In the genomic region with DNA sequence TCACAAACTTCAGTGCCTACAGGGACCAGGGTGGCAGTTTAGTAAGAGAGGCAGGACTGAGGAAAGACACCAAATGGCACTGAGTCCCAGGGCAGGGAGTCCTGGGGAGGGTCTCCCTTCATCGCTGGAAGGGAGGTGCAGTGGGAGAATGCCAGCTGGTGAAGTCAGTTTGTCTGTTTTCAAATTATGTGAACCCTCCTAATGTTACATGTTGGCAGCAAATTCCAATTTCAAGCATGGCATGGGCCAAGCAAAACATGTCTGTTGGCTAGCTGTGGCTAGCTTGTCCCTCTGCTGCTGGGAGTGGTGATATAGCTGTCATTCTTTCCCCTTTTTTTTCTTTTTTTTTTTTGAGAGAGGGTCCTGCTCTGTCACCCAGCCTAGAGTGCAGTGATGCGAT, we compare ENCODE assay signal across 17 cellular contexts. TPM values are rescaled to one million over a fixed set of nuclear protein-coding genes. Genes with fewer than 3 reads are reported as not detected.
"Had no signal": no experiment of that assay in that cellular context is flagged by ENCODE, and none has a peak within 500 bp of the region (broad histone marks: within the 10 kb centered on the region; RNA-seq: fewer than 3 reads in every experiment).

No MANE protein-coding gene starts in this region.

- H3K4me1 ChIP-seq: colonic mucosa had no signal

- H3K27me3 ChIP-seq: colonic mucosa, right lobe of liver had no signal

- H3K36me3 ChIP-seq: colonic mucosa, right lobe of liver had no signal

- H3K4me3 ChIP-seq: colonic mucosa, psoas muscle, right lobe of liver had no signal

- ATAC-seq: activated T-cell treated with anti-CD3 and anti-CD28 coated beads, Interleukin-2, amount 50 U/mL, for 4 hours; left colon; natural killer cell treated with Interleukin-12 subunit alpha and Interleukin-12 subunit beta and Interleukin-15 and Interleukin-18, amount 100 ng/mL, for 72 hours; psoas muscle; right lobe of liver had no signal

- H3K27ac ChIP-seq: colonic mucosa, epithelial cell of prostate, psoas muscle, right lobe of liver had no signal

- H3K9me3 ChIP-seq: colonic mucosa, psoas muscle, right lobe of liver had no signal

- DNase-seq: activated CD4-positive, alpha-beta T cell treated with anti-CD3 and anti-CD28 coated beads, Interleukin-2, amount 50 U/mL, for 4 hours; activated CD4-positive, CD25-positive, alpha-beta regulatory T cell treated with anti-CD3 and anti-CD28 coated beads, Interleukin-2, amount 50 U/mL, for 72 hours; activated gamma-delta T cell; activated T-cell treated with anti-CD3 and anti-CD28 coated beads, Interleukin-2, amount 50 U/mL, for 4 hours; colonic mucosa; effector CD8-positive, alpha-beta T cell; immature natural killer cell; left colon; occipital lobe; right lobe of liver; stimulated activated CD4-positive, alpha-beta T cell treated with anti-CD3 and anti-CD28 coated beads, Interleukin-2, amount 100 ng/mL, for 48 hours; stimulated activated naive CD4-positive, alpha-beta T cell treated with Interleukin-2 at 50 U/mL for 16 hours; SW 1271 had no signal

RNA-seq across cellular contexts. Expression of a gene that starts 55.9 kb away (rescaled TPM):
- total RNA-seq: glomerular endothelial cell; natural killer cell treated with Interleukin-12 subunit alpha and Interleukin-12 subunit beta and Interleukin-15 and Interleukin-18, amount 100 ng/mL, for 72 hours had no signal
